Comparison of ENCODE assay signal across 14 cellular contexts in the genomic region with DNA sequence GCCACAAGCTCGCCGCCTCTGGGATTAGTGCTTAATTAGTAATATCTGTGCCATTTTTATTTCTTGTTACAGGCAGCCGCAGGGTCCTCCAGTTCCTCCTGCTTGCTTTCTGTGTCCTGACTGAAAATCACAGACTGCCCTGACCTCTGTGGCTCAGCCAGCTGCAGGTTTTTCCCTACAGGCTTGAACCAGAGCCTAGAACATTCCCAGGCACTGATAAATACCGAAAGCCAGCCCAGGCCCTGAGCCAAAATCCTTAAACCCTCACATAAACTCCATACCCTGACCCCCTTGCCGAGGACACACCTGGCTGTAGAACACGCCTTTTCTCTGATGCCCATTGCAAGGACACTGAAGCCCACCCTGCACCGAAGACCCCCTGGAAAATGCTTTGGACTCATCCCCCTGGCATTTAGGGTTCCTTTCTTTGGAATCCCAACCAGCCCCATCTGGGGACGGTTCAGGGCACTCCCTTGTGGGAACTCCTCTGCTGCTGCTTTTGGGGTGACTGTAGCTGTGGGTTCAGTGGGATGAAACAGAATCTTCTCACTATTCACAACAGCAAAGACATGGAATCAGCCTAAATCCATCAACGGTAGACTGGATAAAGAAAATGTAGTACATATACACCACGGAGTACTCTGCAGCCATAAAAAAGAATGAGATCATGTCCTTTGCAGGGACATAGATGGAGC. TPM values are rescaled to one million over a fixed set of nuclear protein-coding genes. Genes with fewer than 3 reads are reported as not detected.
A peak's percentile ranks its signal among the peaks of the same experiment; 100 is the strongest.
DNase-seq lines count a peak whose midpoint lies in the region; ATAC-seq lines count a peak whose summit lies in the region.
"Had no signal": no experiment of that assay in that cellular context is flagged by ENCODE, and none has a peak within 500 bp of the region (broad histone marks: within the 10 kb centered on the region; RNA-seq: fewer than 3 reads in every experiment).

No MANE protein-coding gene starts in this region.

- no peaks in the 10 kb centered on the region for H3K4me1 ChIP-seq in trophoblast cell (ENCODE audit: control insufficient read depth in 1 of 2, insufficient read depth in 2 of 2, low read length in 2 of 2)
- H3K4me1 ChIP-seq: BE2C had no signal

- peak overlapping the region; percentile 33 for H3K18ac ChIP-seq in trophoblast cell (ENCODE audit: low read length)

- no peak overlapping the region for H4K12ac ChIP-seq in trophoblast cell (ENCODE audit: low read depth, low read length)

- H2BK120ac ChIP-seq in trophoblast cell (ENCODE audit: insufficient read depth, low read length, poor library complexity) = no peak overlapping the region

- WGBS in trophoblast cell (ENCODE audit: extremely low coverage, insufficient coverage, insufficient read length) = no CpG with 5 or more reads among the region's 10 CpGs

- H3K27me3 ChIP-seq in trophoblast cell (ENCODE audit: insufficient read depth, low read length) = no peaks in the 10 kb centered on the region
- H3K27me3 ChIP-seq: BE2C, dorsolateral prefrontal cortex had no signal

- no peak overlapping the region for H3K27ac ChIP-seq in trophoblast cell (ENCODE audit: low read depth, low read length)

- H3K23ac ChIP-seq in trophoblast cell (ENCODE audit: low read length) = no peak overlapping the region

- ATAC-seq in Right ventricle myocardium superior (ENCODE audit: poor library complexity) = peak; percentile 76
- no peak for ATAC-seq in activated CD4-positive, CD25-positive, alpha-beta regulatory T cell treated with anti-CD3 and anti-CD28 coated beads, Interleukin-2, amount 50 U/mL, for 24 hours
- no peak for ATAC-seq in HG03521 (IDR thresholded peaks at IDR 0.05; ENCODE audit: unreplicated experiment)
- no peak for ATAC-seq in GM19328 (IDR thresholded peaks at IDR 0.05; ENCODE audit: unreplicated experiment)

- H3K9me3 ChIP-seq in trophoblast cell (ENCODE audit: insufficient read depth, low read depth, low read length) = peaks cover 2% of the 10 kb centered on the region
- H3K9me3 ChIP-seq: BE2C had no signal

- H2BK5ac ChIP-seq in trophoblast cell (ENCODE audit: low read depth, low read length, poor library complexity) = no peak overlapping the region

- H4K91ac ChIP-seq in trophoblast cell (ENCODE audit: low read depth, low read length) = no peak overlapping the region

- no peak overlapping the region for H3K4me2 ChIP-seq in trophoblast cell (ENCODE audit: low read length)

- H3K79me1 ChIP-seq in trophoblast cell (ENCODE audit: low read length) = no peaks in the 10 kb centered on the region

- no peak overlapping the region for H3K14ac ChIP-seq in trophoblast cell (ENCODE audit: low read length)

- peak; percentile 35 for DNase-seq in AG20443 (ENCODE audit: low spot score)
- peak; percentile 80 for DNase-seq in astrocyte of the hippocampus (ENCODE audit: low read depth, low spot score)
- DNase-seq in Right ventricle myocardium superior = peak; percentile 75
- peak; percentile 37 to 40 for DNase-seq in trophoblast cell
- no peak for DNase-seq in NCI-H1436 treated with DMSO at 0.1 percent for 48 hours (lab: John Stamatoyannopoulos, UW)
- DNase-seq: activated CD4-positive, alpha-beta T cell treated with anti-CD3 and anti-CD28 coated beads for 1 hour; activated effector memory CD4-positive, alpha-beta T cell treated with Interleukin-2 at 50 U/mL for 16 hours; BE2C; dorsolateral prefrontal cortex; NCI-H774; stimulated activated CD4-positive, alpha-beta T cell treated with anti-CD3 and anti-CD28 coated beads, Interleukin-4, amount 100 ng/mL, for 1 hour had no signal

- H2AK5ac ChIP-seq in trophoblast cell (ENCODE audit: low read length) = no peak overlapping the region

- no peak overlapping the region for H3K9ac ChIP-seq in trophoblast cell (ENCODE audit: low read length)

- H3K4ac ChIP-seq in trophoblast cell (ENCODE audit: low read depth, low read length) = no peak overlapping the region

- no peaks in the 10 kb centered on the region for H3K79me2 ChIP-seq in trophoblast cell (ENCODE audit: control insufficient read depth, insufficient read depth, low read length, poor library complexity)

- peaks cover 68% of the 10 kb centered on the region in 2 experiments for H3K36me3 ChIP-seq in trophoblast cell (ENCODE audit: control insufficient read depth in 1 of 2, insufficient read depth in 2 of 2, low read length in 2 of 2)

- no peak overlapping the region for H2BK12ac ChIP-seq in trophoblast cell (ENCODE audit: low read length)

- H3K4me3 ChIP-seq in trophoblast cell (ENCODE audit: low read depth, low read length) = no peak overlapping the region
- H3K4me3 ChIP-seq: dorsolateral prefrontal cortex had no signal

- H2AFZ ChIP-seq in trophoblast cell (ENCODE audit: insufficient read depth, low read length, poor library complexity) = no peak overlapping the region

- no peak overlapping the region for H4K8ac ChIP-seq in trophoblast cell (ENCODE audit: low read depth, low read length)

- intact Hi-C loops in Right ventricle myocardium superior (cut with DNase I) = no loop called here

RNA-seq across cellular contexts. Expression of a gene that starts 15.5 kb away (rescaled TPM):
- 54.0 TPM for total RNA-seq in Right ventricle myocardium superior
- 29.5 and 30.5 TPM in 2 replicates for polyA plus RNA-seq in trophoblast cell (2013)

RNA-seq across cellular contexts. Expression of a gene that starts 38.0 kb away (rescaled TPM):
- total RNA-seq in Right ventricle myocardium superior = 23.2 TPM
- 117 and 124 TPM in 2 replicates for polyA plus RNA-seq in trophoblast cell (2013)
